ENCODE assay signal across 1 cellular context in genomic region chr7:4683043-4683883, GRCh38.
TF ChIP-seq lines count a peak whose summit lies in the region.

No MANE protein-coding gene starts in this region.

TF ChIP-seq in GM12878, 131 proteins besides CTCF, POLR2A, EP300 and RAD21 (continued from another document):
- TF ChIP-seq E4F1 (IDR thresholded peaks at IDR 0.05; ENCODE audit: borderline replicate concordance, partially characterized antibody) (no peak), HDGF (IDR thresholded peaks at IDR 0.05) (no peak), ATF7 (IDR thresholded peaks at IDR 0.05; ENCODE audit: low read depth) (0 out of 2 replicates have a peak, but pooled peaks have one; percentile 13), IKZF2 (IDR thresholded peaks at IDR 0.05) (peak in 1 of 2 experiments; percentile 40; a peak in 1 of 4 replicates), TCF12 (IDR thresholded peaks at IDR 0.05; ENCODE audit: low read depth, low read length) (0 out of 2 replicates have a peak, but pooled peaks have one; percentile 5), JUND (IDR thresholded peaks at IDR 0.05; ENCODE audit: low read depth, low read length) (no peak), PAX5 (IDR thresholded peaks at IDR 0.05; ENCODE audit: borderline replicate concordance, low read depth, low read length) (peak; percentile 54; the same call in 1 of the 2 replicates), BHLHE40 (IDR thresholded peaks at IDR 0.05; ENCODE audit: borderline replicate concordance in 1 of 2, low read depth in 2 of 2, low read length in 1 of 2) (peak in 1 of 2 experiments; percentile 42; a peak in 1 of 4 replicates), ASH2L (IDR thresholded peaks at IDR 0.05; ENCODE audit: borderline replicate concordance, low read depth) (no peak), RUNX3 (IDR thresholded peaks at IDR 0.05; ENCODE audit: low read length) (peak; percentile 88), FOXK2 (IDR thresholded peaks at IDR 0.05) (no peak), RCOR1 (conservative IDR thresholded peaks at IDR 0.05; ENCODE audit: low read depth, low read length) (no peak), CBFB (IDR thresholded peaks at IDR 0.05; ENCODE audit: low read depth) (peak; percentile 68), ZNF217 (IDR thresholded peaks at IDR 0.05) (no peak), LARP7 (IDR thresholded peaks at IDR 0.05) (0 out of 2 replicates have a peak, but pooled peaks have one; percentile 7), NR2C1 (IDR thresholded peaks at IDR 0.05) (peak; percentile 78), NR2F1 (conservative IDR thresholded peaks at IDR 0.05) (peak; percentile 95), MTA2 (IDR thresholded peaks at IDR 0.05; ENCODE audit: low read depth) (peak; percentile 33; the same call in 1 of the 2 replicates), ESRRA (IDR thresholded peaks at IDR 0.05; ENCODE audit: low read length) (peak; percentile 23; the same call in 1 of the 2 replicates), CHD1 (IDR thresholded peaks at IDR 0.05; ENCODE audit: low read depth, low read length) (0 out of 2 replicates have a peak, but pooled peaks have one; percentile 68), MXI1 (IDR thresholded peaks at IDR 0.05; ENCODE audit: low read depth, low read length) (0 out of 2 replicates have a peak, but pooled peaks have one; percentile 28), NBN (IDR thresholded peaks at IDR 0.05) (peak; percentile 31; the same call in 1 of the 2 replicates), MEF2B (IDR thresholded peaks at IDR 0.05; ENCODE audit: partially characterized antibody, poor library complexity, severe bottlenecking) (peak; percentile 14), POU2F2 (IDR thresholded peaks at IDR 0.05; ENCODE audit: borderline replicate concordance, low read depth, low read length) (0 out of 3 replicates have a peak, but pooled peaks have one; percentile 10)
- TF ChIP-seq, protein P1, sequence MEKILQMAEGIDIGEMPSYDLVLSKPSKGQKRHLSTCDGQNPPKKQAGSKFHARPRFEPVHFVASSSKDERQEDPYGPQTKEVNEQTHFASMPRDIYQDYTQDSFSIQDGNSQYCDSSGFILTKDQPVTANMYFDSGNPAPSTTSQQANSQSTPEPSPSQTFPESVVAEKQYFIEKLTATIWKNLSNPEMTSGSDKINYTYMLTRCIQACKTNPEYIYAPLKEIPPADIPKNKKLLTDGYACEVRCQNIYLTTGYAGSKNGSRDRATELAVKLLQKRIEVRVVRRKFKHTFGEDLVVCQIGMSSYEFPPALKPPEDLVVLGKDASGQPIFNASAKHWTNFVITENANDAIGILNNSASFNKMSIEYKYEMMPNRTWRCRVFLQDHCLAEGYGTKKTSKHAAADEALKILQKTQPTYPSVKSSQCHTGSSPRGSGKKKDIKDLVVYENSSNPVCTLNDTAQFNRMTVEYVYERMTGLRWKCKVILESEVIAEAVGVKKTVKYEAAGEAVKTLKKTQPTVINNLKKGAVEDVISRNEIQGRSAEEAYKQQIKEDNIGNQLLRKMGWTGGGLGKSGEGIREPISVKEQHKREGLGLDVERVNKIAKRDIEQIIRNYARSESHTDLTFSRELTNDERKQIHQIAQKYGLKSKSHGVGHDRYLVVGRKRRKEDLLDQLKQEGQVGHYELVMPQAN (conservative IDR thresholded peaks at IDR 0.05): 0 out of 2 replicates have a peak, but pooled peaks have one; percentile 23
